Comparison of ENCODE assay signal across 28 cellular contexts in genomic region chr7:48505061-48505460, GRCh38.
"Had no signal": no experiment of that assay in that cellular context is flagged by ENCODE, and none has a peak within 500 bp of the region (broad histone marks: within the 10 kb centered on the region; RNA-seq: fewer than 3 reads in every experiment).

No MANE protein-coding gene starts in this region.

- FAIRE-seq: colon, endometrium, endothelial cell of umbilical vein had no signal

- ATAC-seq: activated naive CD4-positive, alpha-beta T cell treated with anti-CD3 and anti-CD28 coated beads, Interleukin-2, amount 50 U/mL, for 72 hours; activated T-cell treated with anti-CD3 and anti-CD28 coated beads, Interleukin-2, amount 50 U/mL, for 72 hours; gastroesophageal sphincter; heart right ventricle; WTC11 had no signal

- DNase-seq: activated CD4-positive, alpha-beta memory T cell treated with anti-CD3 and anti-CD28 coated beads, Interleukin-2, amount 10 ng/mL, durations not matched to agents 7 days and 5 days; activated CD4-positive, alpha-beta T cell treated with anti-CD3 and anti-CD28 coated beads for 1 hour; activated CD4-positive, alpha-beta T cell treated with anti-CD3 and anti-CD28 coated beads for 4 hours; activated CD4-positive, alpha-beta T cell treated with anti-CD3 and anti-CD28 coated beads, Interleukin-2, amount 10 ng/mL, durations not matched to agents 7 days and 5 days; activated CD4-positive, alpha-beta T cell treated with anti-CD3 and anti-CD28 coated beads, Interleukin-2, amount 50 U/mL, for 4 hours; activated CD8-positive, alpha-beta memory T cell treated with anti-CD3 and anti-CD28 coated beads, Interleukin-2, amount 50 U/mL, for 48 hours; activated gamma-delta T cell; activated naive CD4-positive, alpha-beta T cell; activated naive CD4-positive, alpha-beta T cell treated with anti-CD3 and anti-CD28 coated beads, Interleukin-2, amount 10 ng/mL, durations not matched to agents 7 days and 5 days; activated naive CD8-positive, alpha-beta T cell treated with anti-CD3 and anti-CD28 coated beads, Interleukin-2, amount 10 ng/mL, durations not matched to agents 7 days and 5 days; activated T-cell treated with anti-CD3 and anti-CD28 coated beads for 4 hours; activated T-cell treated with anti-CD3 and anti-CD28 coated beads, Interleukin-2, amount 50 U/mL, for 24 hours; activated T-cell treated with anti-CD3 and anti-CD28 coated beads, Interleukin-2, amount 50 U/mL, for 72 hours; cortex of kidney; dermis blood vessel endothelial cell; effector CD4-positive, alpha-beta T cell; esophagus squamous epithelium; foreskin melanocyte; heart right ventricle; T-helper 2 cell had no signal

- H3K36me3 ChIP-seq: ascending aorta, esophagus squamous epithelium, gastroesophageal sphincter, heart right ventricle had no signal

- H3K4me3 ChIP-seq: ascending aorta, esophagus squamous epithelium, gastroesophageal sphincter, heart right ventricle had no signal

- H3K27me3 ChIP-seq: ascending aorta, esophagus squamous epithelium, gastroesophageal sphincter had no signal

- H3K27ac ChIP-seq: ascending aorta, epithelial cell of prostate, esophagus squamous epithelium, gastroesophageal sphincter, heart right ventricle had no signal

- H3K4me1 ChIP-seq: ascending aorta, esophagus squamous epithelium, gastroesophageal sphincter, heart right ventricle had no signal

- H3K9me3 ChIP-seq: ascending aorta, esophagus squamous epithelium, gastroesophageal sphincter, heart right ventricle had no signal
